In genomic region chr13:108093616-108094015, GRCh38 we compare ENCODE assay signal across 26 cellular contexts.
DNase-seq lines count a peak whose midpoint lies in the region; FAIRE-seq lines count a peak whose summit lies in the region.
"Had no signal": no experiment of that assay in that cellular context is flagged by ENCODE, and none has a peak within 500 bp of the region (broad histone marks: within the 10 kb centered on the region; RNA-seq: fewer than 3 reads in every experiment).

No MANE protein-coding gene starts in this region.

- no peak overlapping the region for H2AFZ ChIP-seq in mesenchymal stem cell (ENCODE audit: low read depth, low read length)

- H2BK15ac ChIP-seq in mesenchymal stem cell (ENCODE audit: low read depth, poor library complexity, severe bottlenecking) = no peak overlapping the region

- H3K27me3 ChIP-seq in small intestine (ENCODE audit: control insufficient read depth in 2 of 2, insufficient read depth in 2 of 2, low read length in 2 of 2) (no peaks in the 10 kb centered on the region), mesenchymal stem cell (ENCODE audit: control insufficient read depth in 1 of 2, insufficient read depth in 1 of 2, low read length in 2 of 2) (no peaks in the 10 kb centered on the region)
- H3K27me3 ChIP-seq: BE2C, BLaER1 had no signal

- no peaks in the 10 kb centered on the region for H3K36me3 ChIP-seq in small intestine (ENCODE audit: control insufficient read depth in 2 of 2, insufficient read depth in 2 of 2, low read length in 2 of 2)
- no peaks in the 10 kb centered on the region for H3K36me3 ChIP-seq in mesenchymal stem cell (ENCODE audit: control insufficient read depth in 1 of 2, insufficient read depth in 2 of 2, low read depth in 1 of 2, low read length in 2 of 2)
- H3K36me3 ChIP-seq: BE2C, BLaER1 had no signal

- WGBS in small intestine, 3 donors = 2 to 34% (median 12%) methylated on average over 1 of the region's 1 CpG
- no CpG with 5 or more reads among the region's 1 CpG for WGBS in mesenchymal stem cell

- H3K4ac ChIP-seq in mesenchymal stem cell (ENCODE audit: low read depth in 1 of 2, low read length in 2 of 2) = no peak overlapping the region

- DNase-seq in LoVo (ENCODE audit: low spot score) = peak; percentile 52
- peak; percentile 10 for DNase-seq in amniotic epithelial cell (ENCODE audit: low read depth)
- peak; percentile 58 for DNase-seq in small intestine
- DNase-seq in mesenchymal stem cell = no peak
- DNase-seq in SHP77 treated with DMSO at 0.1 percent for 48 hours (lab: John Stamatoyannopoulos, UW) = no peak
- DNase-seq in KBM-7 = no peak
- DNase-seq: 8988T; ACHN; BE2C; C1 segment of cervical spinal cord; CD4-positive, alpha-beta memory T cell; CD4-positive, CD25-positive, alpha-beta regulatory T cell; CD8-positive, alpha-beta memory T cell; COR-L47; DMS 273 treated with DMSO at 0.1 percent for 48 hours; DMS153; DMS53; DMS79; DND-41; EL; GDM1 had no signal

- H3K4me3 ChIP-seq in small intestine (ENCODE audit: low read depth in 1 of 2, low read length in 2 of 2) (no peak overlapping the region), mesenchymal stem cell (ENCODE audit: insufficient read depth in 1 of 2, low read depth in 1 of 2, low read length in 2 of 2) (no peak overlapping the region)
- H3K4me3 ChIP-seq: BLaER1, GM12878 had no signal

- no peak overlapping the region for H4K8ac ChIP-seq in mesenchymal stem cell (ENCODE audit: low read length)

- H2BK120ac ChIP-seq in mesenchymal stem cell (ENCODE audit: low read depth, low read length) = no peak overlapping the region

- no peak overlapping the region for H3K9ac ChIP-seq in mesenchymal stem cell (ENCODE audit: low read length)
- H3K9ac ChIP-seq: BLaER1 had no signal

- H3K14ac ChIP-seq in mesenchymal stem cell (ENCODE audit: low read length in 2 of 2) = no peak overlapping the region

- H3K27ac ChIP-seq in small intestine (ENCODE audit: low read depth in 1 of 2, low read length in 1 of 2) (no peak overlapping the region), mesenchymal stem cell (ENCODE audit: low read length, poor library complexity, severe bottlenecking) (no peak overlapping the region)
- H3K27ac ChIP-seq: BLaER1 had no signal

- H4K91ac ChIP-seq in mesenchymal stem cell (ENCODE audit: low read length) = no peak overlapping the region

- no peak overlapping the region for H2AK5ac ChIP-seq in mesenchymal stem cell (ENCODE audit: low read length, severe bottlenecking)

- H3K4me1 ChIP-seq in small intestine (ENCODE audit: control insufficient read depth in 2 of 2, insufficient read depth in 1 of 2, low read depth in 1 of 2, low read length in 1 of 2) (no peaks in the 10 kb centered on the region), mesenchymal stem cell (ENCODE audit: control insufficient read depth, insufficient read depth, low read depth, low read length) (no peaks in the 10 kb centered on the region)
- H3K4me1 ChIP-seq: BE2C, BLaER1 had no signal

- no peak overlapping the region for H2BK12ac ChIP-seq in mesenchymal stem cell (ENCODE audit: low read length in 2 of 2)

- no peak overlapping the region for H3K18ac ChIP-seq in mesenchymal stem cell (ENCODE audit: low read depth in 1 of 2, low read length in 2 of 2)

- no peaks in the 10 kb centered on the region for H3K79me1 ChIP-seq in mesenchymal stem cell (replicated peaks; ENCODE audit: low read length, poor library complexity, severe bottlenecking)

- no peak overlapping the region for H2BK5ac ChIP-seq in mesenchymal stem cell (ENCODE audit: low read depth, low read length, poor library complexity, severe bottlenecking)

- H3K4me2 ChIP-seq in mesenchymal stem cell (ENCODE audit: low read length, poor library complexity, severe bottlenecking) = no peak overlapping the region
- H3K4me2 ChIP-seq: BLaER1 had no signal

- FAIRE-seq in small intestine (lab: Jason Lieb, UNC) = peak; percentile 95
- FAIRE-seq: A204.1, GM12878, GM12892, GM19239 had no signal

- H3K23ac ChIP-seq in mesenchymal stem cell (ENCODE audit: low read length in 2 of 2) = no peak overlapping the region

- no peaks in the 10 kb centered on the region for H3K9me3 ChIP-seq in small intestine (ENCODE audit: control insufficient read depth, low read depth)
- H3K9me3 ChIP-seq in mesenchymal stem cell (ENCODE audit: control insufficient read depth, low read length) = no peaks in the 10 kb centered on the region
- H3K9me3 ChIP-seq: BE2C, BLaER1 had no signal

- in situ Hi-C loops in KBM-7 (cut with MboI; ENCODE audit: low pct_unique_long_range_greater_than_20kb, low sequenced_read_pairs) = no loop called here

Comparison
In these comparisons a context has a peak if more than half of its experiments do, and no peak if none do; other contexts are left out.
1. DNase-seq: peak in LoVo (single experiment), amniotic epithelial cell (single experiment) and small intestine (single experiment); none in mesenchymal stem cell (single experiment), SHP77 treated with DMSO at 0.1 percent for 48 hours (single experiment) and KBM-7 (single experiment).